Comparison of ENCODE assay signal across 1 cellular context in the genomic region with DNA sequence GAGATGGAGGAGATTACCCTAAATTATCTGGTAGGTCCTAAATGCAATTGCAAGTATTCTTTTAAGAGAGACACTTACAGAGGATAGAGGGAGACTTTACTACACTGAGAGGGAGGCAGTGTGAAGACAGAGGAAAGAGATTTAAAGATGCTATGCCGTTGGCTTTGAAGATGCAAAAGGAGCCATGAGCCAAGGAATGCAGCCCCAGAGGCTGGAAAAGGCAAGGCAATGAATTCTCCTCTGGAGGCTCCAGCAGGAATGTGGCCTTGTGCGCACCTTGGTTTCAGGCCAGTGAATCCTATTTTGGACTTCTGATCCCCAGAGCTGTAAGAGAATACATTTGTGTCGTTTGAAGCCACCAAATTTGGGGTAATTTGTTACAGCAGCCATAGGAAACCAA.
TF ChIP-seq lines count a peak whose summit lies in the region.

No MANE protein-coding gene starts in this region.

TF ChIP-seq in WTC11, 78 proteins besides CTCF, POLR2A, EP300 and RAD21 (continued from another document):
- no peak for TF ChIP-seq ZNF263 (CRISPR knock-in tag; IDR thresholded peaks at IDR 0.05; ENCODE audit: low read depth)
- no peak for TF ChIP-seq NFE2L1 (CRISPR knock-in tag; IDR thresholded peaks at IDR 0.05)
- TF ChIP-seq RELA (CRISPR knock-in tag; IDR thresholded peaks at IDR 0.05; ENCODE audit: borderline replicate concordance) = no peak
- no peak for TF ChIP-seq SP1 (CRISPR knock-in tag; conservative IDR thresholded peaks at IDR 0.05)
- TF ChIP-seq MYBL2 (CRISPR knock-in tag; IDR thresholded peaks at IDR 0.05) = no peak
- TF ChIP-seq ZNF138 (CRISPR knock-in tag; conservative IDR thresholded peaks at IDR 0.05) = no peak
- TF ChIP-seq, protein P1, sequence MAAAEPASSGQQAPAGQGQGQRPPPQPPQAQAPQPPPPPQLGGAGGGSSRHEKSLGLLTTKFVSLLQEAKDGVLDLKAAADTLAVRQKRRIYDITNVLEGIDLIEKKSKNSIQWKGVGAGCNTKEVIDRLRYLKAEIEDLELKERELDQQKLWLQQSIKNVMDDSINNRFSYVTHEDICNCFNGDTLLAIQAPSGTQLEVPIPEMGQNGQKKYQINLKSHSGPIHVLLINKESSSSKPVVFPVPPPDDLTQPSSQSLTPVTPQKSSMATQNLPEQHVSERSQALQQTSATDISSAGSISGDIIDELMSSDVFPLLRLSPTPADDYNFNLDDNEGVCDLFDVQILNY (CRISPR knock-in tag; IDR thresholded peaks at IDR 0.05) = no peak
- TF ChIP-seq, protein P2, sequence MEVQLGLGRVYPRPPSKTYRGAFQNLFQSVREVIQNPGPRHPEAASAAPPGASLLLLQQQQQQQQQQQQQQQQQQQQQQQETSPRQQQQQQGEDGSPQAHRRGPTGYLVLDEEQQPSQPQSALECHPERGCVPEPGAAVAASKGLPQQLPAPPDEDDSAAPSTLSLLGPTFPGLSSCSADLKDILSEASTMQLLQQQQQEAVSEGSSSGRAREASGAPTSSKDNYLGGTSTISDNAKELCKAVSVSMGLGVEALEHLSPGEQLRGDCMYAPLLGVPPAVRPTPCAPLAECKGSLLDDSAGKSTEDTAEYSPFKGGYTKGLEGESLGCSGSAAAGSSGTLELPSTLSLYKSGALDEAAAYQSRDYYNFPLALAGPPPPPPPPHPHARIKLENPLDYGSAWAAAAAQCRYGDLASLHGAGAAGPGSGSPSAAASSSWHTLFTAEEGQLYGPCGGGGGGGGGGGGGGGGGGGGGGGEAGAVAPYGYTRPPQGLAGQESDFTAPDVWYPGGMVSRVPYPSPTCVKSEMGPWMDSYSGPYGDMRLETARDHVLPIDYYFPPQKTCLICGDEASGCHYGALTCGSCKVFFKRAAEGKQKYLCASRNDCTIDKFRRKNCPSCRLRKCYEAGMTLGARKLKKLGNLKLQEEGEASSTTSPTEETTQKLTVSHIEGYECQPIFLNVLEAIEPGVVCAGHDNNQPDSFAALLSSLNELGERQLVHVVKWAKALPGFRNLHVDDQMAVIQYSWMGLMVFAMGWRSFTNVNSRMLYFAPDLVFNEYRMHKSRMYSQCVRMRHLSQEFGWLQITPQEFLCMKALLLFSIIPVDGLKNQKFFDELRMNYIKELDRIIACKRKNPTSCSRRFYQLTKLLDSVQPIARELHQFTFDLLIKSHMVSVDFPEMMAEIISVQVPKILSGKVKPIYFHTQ (CRISPR knock-in tag; IDR thresholded peaks at IDR 0.05) = no peak
- TF ChIP-seq NFYB (CRISPR knock-in tag; conservative IDR thresholded peaks at IDR 0.05; ENCODE audit: low read depth) = no peak
